In genomic region chr7:3239291-3239691, GRCh38 we compare ENCODE assay signal across 1 cellular context.
TF ChIP-seq lines count a peak whose summit lies in the region.

No MANE protein-coding gene starts in this region.

TF ChIP-seq in H1, 55 proteins besides CTCF, POLR2A, EP300 and RAD21:
- TF ChIP-seq E2F6 (IDR thresholded peaks at IDR 0.05) (peak; percentile 66), MAX (IDR thresholded peaks at IDR 0.05) (0 out of 2 replicates have a peak, but pooled peaks have one; percentile 29), JUN (IDR thresholded peaks at IDR 0.05; ENCODE audit: low read depth, low read length) (no peak), RFX5 (IDR thresholded peaks at IDR 0.05; ENCODE audit: borderline replicate concordance, low read depth, low read length) (no peak), NANOG (IDR thresholded peaks at IDR 0.05; ENCODE audit: insufficient read depth, low read depth, low read length, poor library complexity, severe bottlenecking) (no peak), BACH1 (IDR thresholded peaks at IDR 0.05; ENCODE audit: low read length) (no peak), TEAD4 (IDR thresholded peaks at IDR 0.05; ENCODE audit: low read depth, low read length) (no peak)
- TF ChIP-seq, protein P1, sequence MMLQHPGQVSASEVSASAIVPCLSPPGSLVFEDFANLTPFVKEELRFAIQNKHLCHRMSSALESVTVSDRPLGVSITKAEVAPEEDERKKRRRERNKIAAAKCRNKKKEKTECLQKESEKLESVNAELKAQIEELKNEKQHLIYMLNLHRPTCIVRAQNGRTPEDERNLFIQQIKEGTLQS (IDR thresholded peaks at IDR 0.05; ENCODE audit: insufficient read depth, low read depth, low read length): no peak
